In genomic region chr11:32178692-32179091, GRCh38 we compare ENCODE assay signal across 30 cellular contexts.
"Had no signal": no experiment of that assay in that cellular context is flagged by ENCODE, and none has a peak within 500 bp of the region (broad histone marks: within the 10 kb centered on the region; RNA-seq: fewer than 3 reads in every experiment).

No MANE protein-coding gene starts in this region.

- DNase-seq: activated B cell treated with CpG ODN at 0.5 μM for 24 hours; activated CD4-positive, alpha-beta memory T cell treated with anti-CD3 and anti-CD28 coated beads for 36 hours; activated CD4-positive, alpha-beta T cell treated with anti-CD3 and anti-CD28 coated beads for 36 hours; activated CD4-positive, alpha-beta T cell treated with anti-CD3 and anti-CD28 coated beads, Interleukin-2, amount 10 ng/mL, durations not matched to agents 24 days and 14 days; activated CD8-positive, alpha-beta memory T cell treated with anti-CD3 and anti-CD28 coated beads, Interleukin-2, amount 10 ng/mL, durations not matched to agents 7 days and 5 days; activated CD8-positive, alpha-beta memory T cell treated with anti-CD3 and anti-CD28 coated beads, Interleukin-2, amount 50 U/mL, for 4 hours; activated CD8-positive, alpha-beta T cell treated with anti-CD3 and anti-CD28 coated beads, Interleukin-2, amount 10 ng/mL, durations not matched to agents 7 days and 5 days; activated effector memory CD4-positive, alpha-beta T cell treated with anti-CD3 and anti-CD28 coated beads, Interleukin-2, amount 50 U/mL, for 16 hours; activated naive CD4-positive, alpha-beta T cell treated with anti-CD3 and anti-CD28 coated beads for 36 hours; activated naive CD8-positive, alpha-beta T cell treated with anti-CD3 and anti-CD28 coated beads for 36 hours; activated naive CD8-positive, alpha-beta T cell treated with anti-CD3 and anti-CD28 coated beads, Interleukin-2, amount 50 U/mL, for 24 hours; activated T-cell treated with anti-CD3 and anti-CD28 coated beads, Interleukin-2, amount 50 U/mL, for 1 hour; activated T-cell treated with anti-CD3 and anti-CD28 coated beads, Interleukin-2, amount 50 U/mL, for 48 hours; adrenal gland; central memory CD4-positive, alpha-beta T cell; cerebellar nuclear complex; colonic mucosa; dorsolateral prefrontal cortex; effector memory CD4-positive, alpha-beta T cell; endodermal cell; foreskin fibroblast; head of caudate nucleus; T-helper 1 cell; T-helper 17 cell; T1000; WERI-Rb-1 had no signal

- H3K9me3 ChIP-seq: adrenal gland, ascending aorta, breast epithelium, colonic mucosa had no signal

- ATAC-seq: activated CD4-positive, alpha-beta T cell treated with anti-CD3 and anti-CD28 coated beads for 36 hours; activated CD8-positive, alpha-beta memory T cell treated with anti-CD3 and anti-CD28 coated beads, Interleukin-2, amount 10 ng/mL, durations not matched to agents 7 days and 5 days; activated CD8-positive, alpha-beta T cell treated with anti-CD3 and anti-CD28 coated beads, Interleukin-2, amount 10 ng/mL, durations not matched to agents 7 days and 5 days; activated naive CD8-positive, alpha-beta T cell treated with anti-CD3 and anti-CD28 coated beads, Interleukin-2, amount 50 U/mL, for 24 hours; esophagus mucosa; T-helper 17 cell had no signal

- H3K36me3 ChIP-seq: adrenal gland, ascending aorta, breast epithelium, cardiac muscle cell, colonic mucosa, WERI-Rb-1 had no signal

- H3K4me1 ChIP-seq: adrenal gland, ascending aorta, breast epithelium, colonic mucosa had no signal

- H3K27ac ChIP-seq: adrenal gland, ascending aorta, breast epithelium, cardiac muscle cell, colonic mucosa, dorsolateral prefrontal cortex, WERI-Rb-1 had no signal

- H3K4me3 ChIP-seq: adrenal gland, ascending aorta, breast epithelium, cardiac muscle cell, colonic mucosa, dorsolateral prefrontal cortex had no signal

- H3K27me3 ChIP-seq: adrenal gland, ascending aorta, breast epithelium, colonic mucosa had no signal
